ENCODE assay signal across 20 cellular contexts in the genomic region with DNA sequence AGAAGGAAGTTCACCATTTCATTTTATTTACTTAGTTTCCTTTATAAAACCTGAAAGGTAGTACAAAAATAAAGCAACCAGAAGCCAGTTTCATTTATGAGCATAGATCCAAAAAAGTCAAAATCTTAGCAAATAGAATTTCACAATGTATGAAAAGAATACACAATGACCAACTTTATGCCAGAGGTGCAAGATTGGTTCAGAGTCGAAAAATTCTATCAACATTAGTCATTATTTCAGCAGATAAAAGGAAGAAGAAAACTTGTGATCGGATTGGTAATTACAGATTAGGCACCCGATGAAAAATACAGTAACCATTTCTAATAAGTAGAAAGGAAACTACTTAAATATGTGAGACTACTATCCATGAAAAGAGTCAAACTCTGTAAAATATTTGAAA.
"Had no signal": no experiment of that assay in that cellular context is flagged by ENCODE, and none has a peak within 500 bp of the region (broad histone marks: within the 10 kb centered on the region; RNA-seq: fewer than 3 reads in every experiment).

No MANE protein-coding gene starts in this region.

- ATAC-seq: activated CD4-positive, CD25-positive, alpha-beta regulatory T cell treated with anti-CD3 and anti-CD28 coated beads, Interleukin-2, amount 50 U/mL, for 24 hours had no signal

- H3K27me3 Mint-ChIP-seq: activated CD4-positive, alpha-beta T cell treated with anti-CD3 and anti-CD28 coated beads, Interleukin-2, amount 10 ng/mL, durations not matched to agents 7 days and 5 days; activated naive CD8-positive, alpha-beta T cell had no signal

- H3K4me3 ChIP-seq: lung, thyroid gland had no signal

- H3K36me3 Mint-ChIP-seq: activated naive CD8-positive, alpha-beta T cell had no signal

- H3K4me1 ChIP-seq: thyroid gland had no signal

- H3K4me1 Mint-ChIP-seq: activated CD4-positive, alpha-beta T cell treated with anti-CD3 and anti-CD28 coated beads, Interleukin-2, amount 10 ng/mL, durations not matched to agents 7 days and 5 days; brain had no signal

- H3K36me3 ChIP-seq: thyroid gland had no signal

- H3K9me3 Mint-ChIP-seq: activated CD4-positive, alpha-beta T cell treated with anti-CD3 and anti-CD28 coated beads, Interleukin-2, amount 10 ng/mL, durations not matched to agents 7 days and 5 days; brain; nephron progenitor cell had no signal

- H3K27ac Mint-ChIP-seq: activated CD4-positive, alpha-beta T cell treated with anti-CD3 and anti-CD28 coated beads, Interleukin-2, amount 10 ng/mL, durations not matched to agents 7 days and 5 days; activated naive CD8-positive, alpha-beta T cell; brain had no signal

- H3K27ac ChIP-seq: thyroid gland had no signal

- H3K9me3 ChIP-seq: thyroid gland had no signal

- H3K27me3 ChIP-seq: thyroid gland had no signal

- DNase-seq: activated CD4-positive, alpha-beta T cell treated with anti-CD3 and anti-CD28 coated beads, Interleukin-2, amount 10 ng/mL, durations not matched to agents 7 days and 5 days; activated CD8-positive, alpha-beta memory T cell treated with anti-CD3 and anti-CD28 coated beads, Interleukin-2, amount 50 U/mL, for 4 hours; activated gamma-delta T cell; activated T-cell treated with anti-CD3 and anti-CD28 coated beads, Interleukin-2, amount 50 U/mL, for 48 hours; amygdala; cortex of kidney; head of caudate nucleus; midbrain; nephron progenitor cell; nucleus accumbens; posterior cingulate gyrus; stimulated activated CD8-positive, alpha-beta memory T cell treated with anti-CD3 and anti-CD28 coated beads, Interleukin-4, amount 100 ng/mL, for 48 hours; stimulated activated naive CD4-positive, alpha-beta T cell; T-helper 1 cell; T1000; thyroid gland had no signal

- H3K4me3 Mint-ChIP-seq: activated CD4-positive, alpha-beta T cell treated with anti-CD3 and anti-CD28 coated beads, Interleukin-2, amount 10 ng/mL, durations not matched to agents 7 days and 5 days; activated naive CD8-positive, alpha-beta T cell; brain; nephron progenitor cell had no signal
